ENCODE assay signal across 1 cellular context in genomic region chr22:26318975-26319374, GRCh38.
TF ChIP-seq lines count a peak whose summit lies in the region.

No MANE protein-coding gene starts in this region.

TF ChIP-seq in HepG2, 621 proteins besides CTCF, POLR2A, EP300 and RAD21 (continued from another document):
- no peak for TF ChIP-seq ZNF770 (CRISPR knock-in tag; IDR thresholded peaks at IDR 0.05)
- TF ChIP-seq MED8 (CRISPR knock-in tag; IDR thresholded peaks at IDR 0.05; ENCODE audit: insufficient replicate concordance): no peak
- TF ChIP-seq SAFB2 (CRISPR knock-in tag; IDR thresholded peaks at IDR 0.05; ENCODE audit: borderline replicate concordance, low read depth): no peak
- no peak for TF ChIP-seq HNRNPH1 (optimal IDR thresholded peaks at IDR 0.05; ENCODE audit: low read depth, low read length)
- TF ChIP-seq SIN3A (IDR thresholded peaks at IDR 0.05; ENCODE audit: borderline replicate concordance, low read depth, low read length): no peak
- peak; percentile 67 for TF ChIP-seq SMC3 (IDR thresholded peaks at IDR 0.05; ENCODE audit: low read length)
- no peak for TF ChIP-seq WIZ (CRISPR knock-in tag; IDR thresholded peaks at IDR 0.05)
